Comparison of ENCODE assay signal across 10 cellular contexts in genomic region chr18:50836521-50836957, GRCh38. TPM values are rescaled to one million over a fixed set of nuclear protein-coding genes. Genes with fewer than 3 reads are reported as not detected.
DNase-seq lines count a peak whose midpoint lies in the region; ATAC-seq and TF ChIP-seq lines count a peak whose summit lies in the region.
"Had no signal": no experiment of that assay in that cellular context is flagged by ENCODE, and none has a peak within 500 bp of the region (broad histone marks: within the 10 kb centered on the region; RNA-seq: fewer than 3 reads in every experiment).

No MANE protein-coding gene starts in this region.

- H2AFZ ChIP-seq in ACC112 (ENCODE audit: low read length, unreplicated experiment), result peak overlapping the region; percentile 64
- H2AFZ ChIP-seq in HCT116 (ENCODE audit: low read depth, low read length, poor library complexity, severe bottlenecking), result peak overlapping the region; percentile 24

- H3K9me3 ChIP-seq in HCT116 (ENCODE audit: control insufficient read depth in 1 of 2, insufficient read depth in 1 of 2, low read depth in 1 of 2, low read length in 2 of 2) (no peaks in the 10 kb centered on the region), MG63 (no peaks in the 10 kb centered on the region)
- H3K9me3 ChIP-seq: Caco-2 had no signal

- H3K4me1 ChIP-seq in ACC112 (ENCODE audit: control insufficient read depth, insufficient read depth, low read length, unreplicated experiment) (peaks cover 23% of the 10 kb centered on the region), HCT116 (ENCODE audit: control insufficient read depth in 1 of 2, insufficient read depth in 2 of 2, low read length in 2 of 2) (peaks cover 9 to 26% of the 10 kb centered on the region in 2 experiments)
- H3K4me1 ChIP-seq: Caco-2 had no signal

- no peaks in the 10 kb centered on the region for H3K79me2 ChIP-seq in ACC112 (ENCODE audit: control insufficient read depth, insufficient read depth, low read length, unreplicated experiment)
- H3K79me2 ChIP-seq in HCT116 (ENCODE audit: insufficient read depth, low read length), result no peaks in the 10 kb centered on the region

- BruUV-seq in HCT116 (replicated peaks; lab: Mats Ljungman, UMichigan), result no TSS peak

- H3K4me3 ChIP-seq in ACC112 (ENCODE audit: low read depth, low read length) (no peak overlapping the region), HCT116 (replicated peaks in 1 of 2; ENCODE audit: low read depth in 1 of 2, low read length in 2 of 2) (no peak overlapping the region), MG63 (no peak overlapping the region)
- H3K4me3 ChIP-seq: coronary artery had no signal

- no peak for TF ChIP-seq POLR2A in HCT116 (IDR thresholded peaks at IDR 0.05; ENCODE audit: borderline replicate concordance, extremely low read depth, insufficient read depth, insufficient read length)

- DNase-seq in HCT116 (ENCODE audit: low read depth, low spot score) (no peak), NCI-H774 (lab: John Stamatoyannopoulos, UW) (peak; percentile 5), fibroblast of peridontal ligament (ENCODE audit: extremely low read depth) (peak; percentile 45), MG63 (no peak), NCI-H1930 (lab: John Stamatoyannopoulos, UW) (no peak), posterior vena cava (ENCODE audit: low spot score) (no peak)
- DNase-seq: Caco-2 had no signal

- no peaks in the 10 kb centered on the region; the same call in 1 of the 2 replicates for H3K27me3 ChIP-seq in ACC112 (ENCODE audit: insufficient read depth, low read length)
- no peaks in the 10 kb centered on the region for H3K27me3 ChIP-seq in HCT116 (ENCODE audit: insufficient read depth, low read length)
- H3K27me3 ChIP-seq in MG63, result no peaks in the 10 kb centered on the region

- H3K36me3 ChIP-seq in ACC112 (ENCODE audit: insufficient read depth, low read length) (no peaks in the 10 kb centered on the region), HCT116 (ENCODE audit: control insufficient read depth in 1 of 2, insufficient read depth in 2 of 2, low read length in 2 of 2) (no peaks in the 10 kb centered on the region), MG63 (no peaks in the 10 kb centered on the region)

- CTCF ChIA-PET in HCT116 (lab: Charles Lee), result no interaction called here

- no peak for TF ChIP-seq RAD21 in HCT116 (IDR thresholded peaks at IDR 0.05; ENCODE audit: low read depth)

- no peak overlapping the region for H3K9ac ChIP-seq in HCT116 (ENCODE audit: low read length)

- H3K27ac ChIP-seq in ACC112 (ENCODE audit: low read depth, low read length) (no peak overlapping the region), HCT116 (ENCODE audit: low read depth, low read length) (no peak overlapping the region)
- H3K27ac ChIP-seq: coronary artery had no signal

- TF ChIP-seq CTCF in HCT116 (IDR thresholded peaks at IDR 0.05 in 2 of 3, conservative IDR thresholded peaks at IDR 0.05 in 1 of 3; ENCODE audit: borderline replicate concordance in 1 of 3, insufficient read depth in 1 of 3, low read depth in 2 of 3, low read length in 2 of 3), result no peak

- POLR2A ChIA-PET in HCT116 (lab: Charles Lee), result interaction anchor here (1.0 kb wide), 1 partner anchor 42 kb away, joined by 5 read pairs; the partner anchor contains the start of gene ME2

- RAD21 ChIA-PET in HCT116 (lab: Charles Lee; ENCODE audit: low non-redundant PET in 1 of 2, low total read pairs in 2 of 2, uncharacterized antibody in 2 of 2, unreplicated experiment in 2 of 2), result no interaction called here

- peak; percentile 61 for ATAC-seq in HCT116
- no peak for ATAC-seq in HG02885 (IDR thresholded peaks at IDR 0.05; ENCODE audit: poor library complexity, unreplicated experiment)

- H3K9me2 ChIP-seq in HCT116 (ENCODE audit: insufficient read depth), result no peaks in the 10 kb centered on the region

- no peaks in the 10 kb centered on the region for H4K20me1 ChIP-seq in HCT116 (ENCODE audit: insufficient read depth)

- peak overlapping the region; percentile 38 for H3K4me2 ChIP-seq in HCT116 (ENCODE audit: low read length)

- intact Hi-C loops in HCT116 (cut with micrococcal nuclease) (no loop called here), posterior vena cava (cut with DNase I) (no loop called here)

TF ChIP-seq in HCT116, 20 proteins besides CTCF, POLR2A, EP300 and RAD21:
- TF ChIP-seq, protein P1, sequence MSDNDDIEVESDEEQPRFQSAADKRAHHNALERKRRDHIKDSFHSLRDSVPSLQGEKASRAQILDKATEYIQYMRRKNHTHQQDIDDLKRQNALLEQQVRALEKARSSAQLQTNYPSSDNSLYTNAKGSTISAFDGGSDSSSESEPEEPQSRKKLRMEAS (IDR thresholded peaks at IDR 0.05), result 0 out of 2 replicates have a peak, but pooled peaks have one; percentile 12
- TF ChIP-seq, protein P2, sequence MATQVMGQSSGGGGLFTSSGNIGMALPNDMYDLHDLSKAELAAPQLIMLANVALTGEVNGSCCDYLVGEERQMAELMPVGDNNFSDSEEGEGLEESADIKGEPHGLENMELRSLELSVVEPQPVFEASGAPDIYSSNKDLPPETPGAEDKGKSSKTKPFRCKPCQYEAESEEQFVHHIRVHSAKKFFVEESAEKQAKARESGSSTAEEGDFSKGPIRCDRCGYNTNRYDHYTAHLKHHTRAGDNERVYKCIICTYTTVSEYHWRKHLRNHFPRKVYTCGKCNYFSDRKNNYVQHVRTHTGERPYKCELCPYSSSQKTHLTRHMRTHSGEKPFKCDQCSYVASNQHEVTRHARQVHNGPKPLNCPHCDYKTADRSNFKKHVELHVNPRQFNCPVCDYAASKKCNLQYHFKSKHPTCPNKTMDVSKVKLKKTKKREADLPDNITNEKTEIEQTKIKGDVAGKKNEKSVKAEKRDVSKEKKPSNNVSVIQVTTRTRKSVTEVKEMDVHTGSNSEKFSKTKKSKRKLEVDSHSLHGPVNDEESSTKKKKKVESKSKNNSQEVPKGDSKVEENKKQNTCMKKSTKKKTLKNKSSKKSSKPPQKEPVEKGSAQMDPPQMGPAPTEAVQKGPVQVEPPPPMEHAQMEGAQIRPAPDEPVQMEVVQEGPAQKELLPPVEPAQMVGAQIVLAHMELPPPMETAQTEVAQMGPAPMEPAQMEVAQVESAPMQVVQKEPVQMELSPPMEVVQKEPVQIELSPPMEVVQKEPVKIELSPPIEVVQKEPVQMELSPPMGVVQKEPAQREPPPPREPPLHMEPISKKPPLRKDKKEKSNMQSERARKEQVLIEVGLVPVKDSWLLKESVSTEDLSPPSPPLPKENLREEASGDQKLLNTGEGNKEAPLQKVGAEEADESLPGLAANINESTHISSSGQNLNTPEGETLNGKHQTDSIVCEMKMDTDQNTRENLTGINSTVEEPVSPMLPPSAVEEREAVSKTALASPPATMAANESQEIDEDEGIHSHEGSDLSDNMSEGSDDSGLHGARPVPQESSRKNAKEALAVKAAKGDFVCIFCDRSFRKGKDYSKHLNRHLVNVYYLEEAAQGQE (IDR thresholded peaks at IDR 0.05; ENCODE audit: low read depth), result no peak
- TF ChIP-seq FOSL1 (IDR thresholded peaks at IDR 0.05; ENCODE audit: low read depth) (peak; percentile 45; the same call in 1 of the 2 replicates), YY1 (IDR thresholded peaks at IDR 0.05; ENCODE audit: extremely low read depth, insufficient replicate concordance, low read depth, low read length) (no peak), ELF1 (IDR thresholded peaks at IDR 0.05; ENCODE audit: borderline replicate concordance, low read depth) (no peak), SRF (IDR thresholded peaks at IDR 0.05; ENCODE audit: low read depth) (no peak), EZH2 (IDR thresholded peaks at IDR 0.05) (no peak), POLR2AphosphoS5 (IDR thresholded peaks at IDR 0.05; ENCODE audit: low read depth, low read length) (no peak), SP1 (IDR thresholded peaks at IDR 0.05; ENCODE audit: low read depth) (no peak), CBX3 (IDR thresholded peaks at IDR 0.05; ENCODE audit: low read depth) (no peak)
- TF ChIP-seq, protein P3, sequence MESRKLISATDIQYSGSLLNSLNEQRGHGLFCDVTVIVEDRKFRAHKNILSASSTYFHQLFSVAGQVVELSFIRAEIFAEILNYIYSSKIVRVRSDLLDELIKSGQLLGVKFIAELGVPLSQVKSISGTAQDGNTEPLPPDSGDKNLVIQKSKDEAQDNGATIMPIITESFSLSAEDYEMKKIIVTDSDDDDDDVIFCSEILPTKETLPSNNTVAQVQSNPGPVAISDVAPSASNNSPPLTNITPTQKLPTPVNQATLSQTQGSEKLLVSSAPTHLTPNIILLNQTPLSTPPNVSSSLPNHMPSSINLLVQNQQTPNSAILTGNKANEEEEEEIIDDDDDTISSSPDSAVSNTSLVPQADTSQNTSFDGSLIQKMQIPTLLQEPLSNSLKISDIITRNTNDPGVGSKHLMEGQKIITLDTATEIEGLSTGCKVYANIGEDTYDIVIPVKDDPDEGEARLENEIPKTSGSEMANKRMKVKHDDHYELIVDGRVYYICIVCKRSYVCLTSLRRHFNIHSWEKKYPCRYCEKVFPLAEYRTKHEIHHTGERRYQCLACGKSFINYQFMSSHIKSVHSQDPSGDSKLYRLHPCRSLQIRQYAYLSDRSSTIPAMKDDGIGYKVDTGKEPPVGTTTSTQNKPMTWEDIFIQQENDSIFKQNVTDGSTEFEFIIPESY (IDR thresholded peaks at IDR 0.05; ENCODE audit: extremely low read depth, insufficient replicate concordance, low read length), result no peak

RNA-seq across cellular contexts. Expression of gene MRO, which starts 16.7 kb away (rescaled TPM):
- total RNA-seq in HCT116 (2021; ENCODE audit: unreplicated experiment), result 0.84 TPM
- polyA plus RNA-seq in HCT116 (2012), result 0.05 and 0.11 TPM in 2 replicates
- total RNA-seq in MG63 (2014; rRNA removed; shearing (Covaris generic); ENCODE audit: low replicate concordance), result 0.07 TPM in 1 of 2 replicates, not detected in the other
- total RNA-seq in posterior vena cava, result 1 to 10 TPM; 1.4 to 2.3 TPM
- total RNA-seq: Caco-2 had no signal

RNA-seq across cellular contexts. Expression of gene ME2, which starts 42.4 kb away (rescaled TPM):
- 49.0 TPM for total RNA-seq in HCT116 (2021; ENCODE audit: unreplicated experiment)
- polyA plus RNA-seq in HCT116 (2012), result 20.7 and 25.3 TPM in 2 replicates
- total RNA-seq in MG63 (2014; rRNA removed; shearing (Covaris generic); ENCODE audit: low replicate concordance), result 59.8 and 68.3 TPM in 2 replicates
- 10 to 100 TPM; 39.9 to 49.6 TPM for total RNA-seq in posterior vena cava

Comparison
In these comparisons a context has a peak if more than half of its experiments do, and no peak if none do; other contexts are left out.
1. DNase-seq: peak in NCI-H774 (single experiment) and fibroblast of peridontal ligament (single experiment); none in HCT116 (single experiment), MG63 (single experiment), NCI-H1930 (0 of 2) and posterior vena cava (single experiment).